ENCODE assay signal across 13 cellular contexts in the genomic region with DNA sequence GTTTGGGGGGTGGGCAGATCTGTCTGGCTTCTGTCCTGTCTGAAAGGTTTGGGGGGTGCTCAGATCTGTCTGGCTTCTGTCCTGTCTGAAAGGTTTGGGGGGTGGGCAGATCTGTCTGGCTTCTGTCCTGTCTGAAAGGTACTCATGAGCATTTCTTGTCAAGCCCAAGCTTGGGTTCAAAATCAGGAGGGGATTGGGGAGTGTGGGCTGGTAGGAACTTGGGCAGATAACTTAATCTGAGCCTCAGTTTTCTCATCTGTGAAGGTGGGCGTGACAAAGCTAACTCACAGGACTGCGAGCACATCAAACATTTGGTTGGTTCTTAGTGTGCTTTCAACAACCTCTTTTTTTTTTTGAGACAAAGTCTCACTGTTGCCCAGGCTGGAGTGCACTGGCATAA. TPM values are rescaled to one million over a fixed set of nuclear protein-coding genes. Genes with fewer than 3 reads are reported as not detected.
A peak's percentile ranks its signal among the peaks of the same experiment; 100 is the strongest.
DNase-seq lines count a peak whose midpoint lies in the region; ATAC-seq and TF ChIP-seq lines count a peak whose summit lies in the region.
"Had no signal": no experiment of that assay in that cellular context is flagged by ENCODE, and none has a peak within 500 bp of the region (broad histone marks: within the 10 kb centered on the region; RNA-seq: fewer than 3 reads in every experiment).

No MANE protein-coding gene starts in this region.

- no peaks in the 10 kb centered on the region for H3K27me3 Mint-ChIP-seq in dendritic cell treated with granulocyte-macrophage colony-stimulating factor and Interleukin-4, amounts not matched to agents 40 ng/mL and 50 ng/mL, for 4 days

- H3K9me3 Mint-ChIP-seq in dendritic cell treated with granulocyte-macrophage colony-stimulating factor and Interleukin-4, amounts not matched to agents 40 ng/mL and 50 ng/mL, for 4 days = no peaks in the 10 kb centered on the region

- H3K4me3 Mint-ChIP-seq in dendritic cell treated with granulocyte-macrophage colony-stimulating factor and Interleukin-4, amounts not matched to agents 40 ng/mL and 50 ng/mL, for 4 days = no peak overlapping the region

- no peak for ATAC-seq in sciatic nerve
- no peak for ATAC-seq in HG03039 (IDR thresholded peaks at IDR 0.05; ENCODE audit: unreplicated experiment)

- intact Hi-C loops in dendritic cell treated with granulocyte-macrophage colony-stimulating factor and Interleukin-4, amounts not matched to agents 40 ng/mL and 50 ng/mL, for 4 days (cut with micrococcal nuclease) = loop anchor here (5.0 kb wide), 1 partner anchor 34 kb away; a partner anchor contains a TSS
- intact Hi-C loops in sciatic nerve (cut with DNase I) = no loop called here

- CTCF ChIA-PET in RWPE1 (lab: Yijun Ruan, JAX) = interaction anchor here (0.9 kb wide), 1 partner anchor 9 kb away, joined by 3 read pairs; no protein-coding TSS in a partner anchor

- peaks cover 47% of the 10 kb centered on the region for H3K36me3 Mint-ChIP-seq in dendritic cell treated with granulocyte-macrophage colony-stimulating factor and Interleukin-4, amounts not matched to agents 40 ng/mL and 50 ng/mL, for 4 days (ENCODE audit: low read depth)

- peak overlapping the region; percentile 77 for H3K27ac Mint-ChIP-seq in dendritic cell treated with granulocyte-macrophage colony-stimulating factor and Interleukin-4, amounts not matched to agents 40 ng/mL and 50 ng/mL, for 4 days

- peak; percentile 49 for DNase-seq in activated CD8-positive, alpha-beta memory T cell treated with anti-CD3 and anti-CD28 coated beads for 24 hours
- DNase-seq in activated CD8-positive, alpha-beta memory T cell treated with anti-CD3 and anti-CD28 coated beads, Interleukin-2, amount 50 U/mL, for 48 hours = no peak
- no peak for DNase-seq in RWPE1 (ENCODE audit: low spot score)
- peak; percentile 22 for DNase-seq in sciatic nerve (ENCODE audit: low spot score)
- DNase-seq in globus pallidus (ENCODE audit: low spot score) = no peak
- DNase-seq in SW 1271 (lab: John Stamatoyannopoulos, UW) = no peak
- DNase-seq: amygdala, Calu3, kidney, NCI-H1105 had no signal

- no peak for TF ChIP-seq CTCF in RWPE1 (conservative IDR thresholded peaks at IDR 0.05; ENCODE audit: low read depth)

- POLR2A ChIA-PET in RWPE1 (lab: Yijun Ruan, JAX; ENCODE audit: low non-redundant PET) = no interaction called here

- H3K4me1 Mint-ChIP-seq in dendritic cell treated with granulocyte-macrophage colony-stimulating factor and Interleukin-4, amounts not matched to agents 40 ng/mL and 50 ng/mL, for 4 days (ENCODE audit: low read depth) = peaks cover 65% of the 10 kb centered on the region

- H3K27ac ChIP-seq in RWPE1 = peak overlapping the region; percentile 84
- H3K27ac ChIP-seq: KMS-11 had no signal

RNA-seq across cellular contexts. Expression of a gene that starts 35.2 kb away (rescaled TPM):
- total RNA-seq in sciatic nerve = 54.4 TPM

Comparison
In these comparisons a context has a peak if more than half of its experiments do, and no peak if none do; other contexts are left out.
1. DNase-seq: peak in activated CD8-positive, alpha-beta memory T cell treated with anti-CD3 and anti-CD28 coated beads for 24 hours (single experiment) and sciatic nerve (single experiment); none in activated CD8-positive, alpha-beta memory T cell treated with anti-CD3 and anti-CD28 coated beads, Interleukin-2, amount 50 U/mL, for 48 hours (single experiment), RWPE1 (single experiment), globus pallidus (single experiment) and SW 1271 (0 of 2).